ENCODE assay signal across 1 cellular context in the genomic region with DNA sequence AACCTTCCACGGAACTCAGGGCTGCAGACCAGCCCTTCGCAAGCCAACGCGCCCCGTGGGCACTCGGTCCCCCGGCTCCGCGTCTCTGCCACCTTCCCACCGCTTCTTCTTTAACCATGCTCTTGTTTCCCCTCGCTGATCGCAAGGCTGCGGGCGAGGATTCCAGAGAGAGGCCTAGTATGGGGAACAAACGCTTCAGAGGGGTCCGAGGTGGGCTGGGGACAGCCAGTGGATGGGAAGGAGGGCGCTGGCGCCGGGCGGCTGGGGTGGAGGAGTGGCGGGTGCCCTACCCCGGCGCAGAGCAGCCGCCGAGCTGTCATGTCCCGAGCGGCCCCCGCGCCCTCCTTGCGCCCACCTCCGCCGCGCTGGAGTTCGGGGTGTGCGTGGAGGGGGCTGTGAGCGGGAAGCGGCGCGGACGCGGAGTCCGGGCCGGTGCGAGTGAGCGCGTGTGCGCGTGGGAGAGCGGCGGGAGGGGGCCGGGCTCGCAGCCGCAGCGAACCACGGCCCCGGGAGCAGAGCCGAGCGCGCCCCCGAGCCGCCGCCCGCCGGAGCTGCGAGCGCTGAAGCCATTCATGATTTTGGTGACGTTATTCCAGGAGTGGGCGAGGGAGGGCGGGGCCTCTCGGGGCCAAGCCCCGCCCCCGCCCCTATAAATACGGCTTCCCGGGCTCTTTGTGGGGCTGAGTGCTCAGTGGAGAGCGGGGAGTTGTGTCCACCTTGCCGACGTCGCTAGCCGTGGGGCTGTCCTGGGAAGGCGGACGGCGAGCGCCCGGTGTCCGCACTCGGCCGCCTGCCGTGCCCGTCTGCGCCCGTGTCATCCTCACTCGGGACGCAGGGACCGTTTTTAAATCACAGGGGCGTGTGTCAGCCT.
TF ChIP-seq lines count a peak whose summit lies in the region.

A gene (plus strand): TSS at position 680 of the 871 bp plus-strand sequence. CDS start 205 bp downstream, outside the sequence.

TF ChIP-seq in A549, 52 proteins besides CTCF, POLR2A, EP300 and RAD21 (continued from another document):
- TF ChIP-seq, protein P1, sequence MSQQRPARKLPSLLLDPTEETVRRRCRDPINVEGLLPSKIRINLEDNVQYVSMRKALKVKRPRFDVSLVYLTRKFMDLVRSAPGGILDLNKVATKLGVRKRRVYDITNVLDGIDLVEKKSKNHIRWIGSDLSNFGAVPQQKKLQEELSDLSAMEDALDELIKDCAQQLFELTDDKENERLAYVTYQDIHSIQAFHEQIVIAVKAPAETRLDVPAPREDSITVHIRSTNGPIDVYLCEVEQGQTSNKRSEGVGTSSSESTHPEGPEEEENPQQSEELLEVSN (IDR thresholded peaks at IDR 0.05; ENCODE audit: borderline replicate concordance, low read depth) = no peak
- TF ChIP-seq SMC3 (IDR thresholded peaks at IDR 0.05) (no peak; the same call in 1 of the 3 replicates), CHD4 (IDR thresholded peaks at IDR 0.05; ENCODE audit: borderline replicate concordance) (no peak), CBX2 (IDR thresholded peaks at IDR 0.05; ENCODE audit: borderline replicate concordance, low read depth) (no peak), ESRRA (IDR thresholded peaks at IDR 0.05; ENCODE audit: borderline replicate concordance, low read length) (no peak), BHLHE40 (IDR thresholded peaks at IDR 0.05; ENCODE audit: low read depth, low read length) (no peak), KDM1A (IDR thresholded peaks at IDR 0.05; ENCODE audit: low read depth) (no peak), JUN (IDR thresholded peaks at IDR 0.05) (peak; percentile 91 to 94), RCOR1 (IDR thresholded peaks at IDR 0.05; ENCODE audit: low read depth, low read length) (no peak), NR3C1 (IDR thresholded peaks at IDR 0.05) (no peak), PHF8 (IDR thresholded peaks at IDR 0.05; ENCODE audit: borderline replicate concordance, low read depth) (peak; percentile 74; the same call in 1 of the 2 replicates), HEYL (CRISPR knock-in tag; IDR thresholded peaks at IDR 0.05) (no peak), ZSCAN20 (CRISPR knock-in tag; IDR thresholded peaks at IDR 0.05) (no peak), JUNB (IDR thresholded peaks at IDR 0.05) (no peak), MAZ (IDR thresholded peaks at IDR 0.05; ENCODE audit: borderline replicate concordance, low read depth, low read length) (peak; percentile 29; the same call in 1 of the 2 replicates), NFE2L2 (conservative IDR thresholded peaks at IDR 0.05; ENCODE audit: low read length) (no peak), EHF (CRISPR knock-in tag; IDR thresholded peaks at IDR 0.05) (no peak), KDM5A (IDR thresholded peaks at IDR 0.05) (no peak), HDAC2 (IDR thresholded peaks at IDR 0.05) (no peak), TFCP2L1 (CRISPR knock-in tag; IDR thresholded peaks at IDR 0.05) (peak; percentile 86; the same call in 1 of the 2 replicates), MYC (IDR thresholded peaks at IDR 0.05; ENCODE audit: borderline replicate concordance, low read length) (no peak), TP53 (CRISPR knock-in tag; IDR thresholded peaks at IDR 0.05) (no peak), SREBF2 (IDR thresholded peaks at IDR 0.05) (no peak), ZC3H11A (IDR thresholded peaks at IDR 0.05) (no peak), HOXB5 (CRISPR knock-in tag; IDR thresholded peaks at IDR 0.05) (0 out of 2 replicates have a peak, but pooled peaks have one; percentile 32), POLR2AphosphoS2 (conservative IDR thresholded peaks at IDR 0.05; ENCODE audit: low read length) (no peak), RFX5 (IDR thresholded peaks at IDR 0.05) (no peak), MAFK (IDR thresholded peaks at IDR 0.05; ENCODE audit: partially characterized antibody) (no peak), FOSB (CRISPR knock-in tag; IDR thresholded peaks at IDR 0.05) (no peak)
- TF ChIP-seq, protein P2, sequence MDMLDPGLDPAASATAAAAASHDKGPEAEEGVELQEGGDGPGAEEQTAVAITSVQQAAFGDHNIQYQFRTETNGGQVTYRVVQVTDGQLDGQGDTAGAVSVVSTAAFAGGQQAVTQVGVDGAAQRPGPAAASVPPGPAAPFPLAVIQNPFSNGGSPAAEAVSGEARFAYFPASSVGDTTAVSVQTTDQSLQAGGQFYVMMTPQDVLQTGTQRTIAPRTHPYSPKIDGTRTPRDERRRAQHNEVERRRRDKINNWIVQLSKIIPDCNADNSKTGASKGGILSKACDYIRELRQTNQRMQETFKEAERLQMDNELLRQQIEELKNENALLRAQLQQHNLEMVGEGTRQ (IDR thresholded peaks at IDR 0.05) = no peak
- TF ChIP-seq, protein P3, sequence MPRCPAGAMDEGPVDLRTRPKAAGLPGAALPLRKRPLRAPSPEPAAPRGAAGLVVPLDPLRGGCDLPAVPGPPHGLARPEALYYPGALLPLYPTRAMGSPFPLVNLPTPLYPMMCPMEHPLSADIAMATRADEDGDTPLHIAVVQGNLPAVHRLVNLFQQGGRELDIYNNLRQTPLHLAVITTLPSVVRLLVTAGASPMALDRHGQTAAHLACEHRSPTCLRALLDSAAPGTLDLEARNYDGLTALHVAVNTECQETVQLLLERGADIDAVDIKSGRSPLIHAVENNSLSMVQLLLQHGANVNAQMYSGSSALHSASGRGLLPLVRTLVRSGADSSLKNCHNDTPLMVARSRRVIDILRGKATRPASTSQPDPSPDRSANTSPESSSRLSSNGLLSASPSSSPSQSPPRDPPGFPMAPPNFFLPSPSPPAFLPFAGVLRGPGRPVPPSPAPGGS (IDR thresholded peaks at IDR 0.05) = peak; percentile 98
- TF ChIP-seq, protein P4, sequence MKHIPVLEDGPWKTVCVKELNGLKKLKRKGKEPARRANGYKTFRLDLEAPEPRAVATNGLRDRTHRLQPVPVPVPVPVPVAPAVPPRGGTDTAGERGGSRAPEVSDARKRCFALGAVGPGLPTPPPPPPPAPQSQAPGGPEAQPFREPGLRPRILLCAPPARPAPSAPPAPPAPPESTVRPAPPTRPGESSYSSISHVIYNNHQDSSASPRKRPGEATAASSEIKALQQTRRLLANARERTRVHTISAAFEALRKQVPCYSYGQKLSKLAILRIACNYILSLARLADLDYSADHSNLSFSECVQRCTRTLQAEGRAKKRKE (CRISPR knock-in tag; IDR thresholded peaks at IDR 0.05; ENCODE audit: low read depth) = no peak; the same call in 1 of the 2 replicates
- TF ChIP-seq, protein P5, sequence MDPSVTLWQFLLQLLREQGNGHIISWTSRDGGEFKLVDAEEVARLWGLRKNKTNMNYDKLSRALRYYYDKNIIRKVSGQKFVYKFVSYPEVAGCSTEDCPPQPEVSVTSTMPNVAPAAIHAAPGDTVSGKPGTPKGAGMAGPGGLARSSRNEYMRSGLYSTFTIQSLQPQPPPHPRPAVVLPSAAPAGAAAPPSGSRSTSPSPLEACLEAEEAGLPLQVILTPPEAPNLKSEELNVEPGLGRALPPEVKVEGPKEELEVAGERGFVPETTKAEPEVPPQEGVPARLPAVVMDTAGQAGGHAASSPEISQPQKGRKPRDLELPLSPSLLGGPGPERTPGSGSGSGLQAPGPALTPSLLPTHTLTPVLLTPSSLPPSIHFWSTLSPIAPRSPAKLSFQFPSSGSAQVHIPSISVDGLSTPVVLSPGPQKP (IDR thresholded peaks at IDR 0.05; ENCODE audit: low read depth, low read length) = no peak
- TF ChIP-seq, protein P6, sequence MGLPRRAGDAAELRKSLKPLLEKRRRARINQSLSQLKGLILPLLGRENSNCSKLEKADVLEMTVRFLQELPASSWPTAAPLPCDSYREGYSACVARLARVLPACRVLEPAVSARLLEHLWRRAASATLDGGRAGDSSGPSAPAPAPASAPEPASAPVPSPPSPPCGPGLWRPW (IDR thresholded peaks at IDR 0.05) = no peak
